Comparison of ENCODE assay signal across 24 cellular contexts in the genomic region with DNA sequence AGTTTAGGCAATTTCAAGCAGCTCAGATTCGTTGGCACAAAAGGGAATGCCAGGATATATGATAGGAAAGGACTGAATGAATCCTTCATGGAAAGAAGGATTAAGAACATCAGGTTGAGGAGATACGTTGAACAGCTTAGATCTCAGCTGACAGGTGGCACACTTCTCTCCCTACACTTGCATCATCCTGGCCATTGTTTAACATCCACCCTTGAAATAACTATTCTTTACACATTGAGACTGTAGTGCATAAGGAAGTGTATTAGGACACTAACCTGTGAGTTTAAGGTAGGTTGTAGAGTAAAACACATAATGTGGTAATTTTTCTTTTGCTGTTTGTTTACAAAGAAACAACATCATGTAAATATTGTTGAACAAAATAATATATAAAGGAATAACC.
"Had no signal": no experiment of that assay in that cellular context is flagged by ENCODE, and none has a peak within 500 bp of the region (broad histone marks: within the 10 kb centered on the region; RNA-seq: fewer than 3 reads in every experiment).

No MANE protein-coding gene starts in this region.

- H3K4me3 Mint-ChIP-seq: activated naive CD8-positive, alpha-beta T cell; dendritic cell treated with granulocyte-macrophage colony-stimulating factor and Interleukin-4, amounts not matched to agents 40 ng/mL and 50 ng/mL, for 4 days; immature natural killer cell; naive thymus-derived CD8-positive, alpha-beta T cell; neural progenitor cell; stimulated activated memory B cell treated with anti-CD40 and anti-IgM and Interleukin-4, amounts not matched to agents 10 μg/mL and 1 μg/mL and 100 μg/mL, for 72 hours had no signal

- H3K36me3 ChIP-seq: adrenal gland, ascending aorta, brain microvascular endothelial cell, left lung, neural progenitor cell, transverse colon, vagina had no signal

- H3K27ac ChIP-seq: adrenal gland, ascending aorta, brain microvascular endothelial cell, foreskin keratinocyte, left lung, neural progenitor cell, transverse colon, vagina had no signal

- H3K4me1 ChIP-seq: adrenal gland, ascending aorta, foreskin keratinocyte, left lung, neural progenitor cell, transverse colon, vagina had no signal

- H3K27ac Mint-ChIP-seq: activated naive CD8-positive, alpha-beta T cell; dendritic cell treated with granulocyte-macrophage colony-stimulating factor and Interleukin-4, amounts not matched to agents 40 ng/mL and 50 ng/mL, for 4 days; immature natural killer cell; neural progenitor cell; stimulated activated memory B cell treated with anti-CD40 and anti-IgM and Interleukin-4, amounts not matched to agents 10 μg/mL and 1 μg/mL and 100 μg/mL, for 72 hours had no signal

- H3K4me2 ChIP-seq: neural progenitor cell, smooth muscle cell had no signal

- H3K9me3 ChIP-seq: adrenal gland, ascending aorta, transverse colon, vagina had no signal

- DNase-seq: activated CD4-positive, alpha-beta T cell treated with anti-CD3 and anti-CD28 coated beads, Interleukin-2, amount 50 U/mL, for 1 hour; activated CD4-positive, CD25-positive, alpha-beta regulatory T cell treated with anti-CD3 and anti-CD28 coated beads, Interleukin-2, amount 50 U/mL, for 72 hours; activated gamma-delta T cell treated with Interleukin-2 at 50 U/mL for 16 hours; activated T-cell treated with anti-CD3 and anti-CD28 coated beads, Interleukin-2, amount 50 U/mL, for 1 hour; adrenal gland; brain microvascular endothelial cell; caudate nucleus; effector CD4-positive, alpha-beta T cell; erythroblast; foreskin keratinocyte; immature natural killer cell; left lung; naive thymus-derived CD8-positive, alpha-beta T cell; stimulated activated CD4-positive, alpha-beta T cell treated with anti-CD3 and anti-CD28 coated beads, Interleukin-15, amount 100 ng/mL, for 24 hours; transverse colon had no signal

- H3K4me1 Mint-ChIP-seq: immature natural killer cell, neural progenitor cell had no signal

- H3K27me3 Mint-ChIP-seq: activated naive CD8-positive, alpha-beta T cell; dendritic cell treated with granulocyte-macrophage colony-stimulating factor and Interleukin-4, amounts not matched to agents 40 ng/mL and 50 ng/mL, for 4 days; naive thymus-derived CD8-positive, alpha-beta T cell; stimulated activated memory B cell treated with anti-CD40 and anti-IgM and Interleukin-4, amounts not matched to agents 10 μg/mL and 1 μg/mL and 100 μg/mL, for 72 hours had no signal

- ATAC-seq: foreskin keratinocyte; left lung; naive thymus-derived CD8-positive, alpha-beta T cell; sciatic nerve; stimulated activated memory B cell treated with anti-CD40 and anti-IgM and Interleukin-4, amounts not matched to agents 10 μg/mL and 1 μg/mL and 100 μg/mL, for 72 hours had no signal

- H3K36me3 Mint-ChIP-seq: neural progenitor cell had no signal

- H2AFZ ChIP-seq: neural progenitor cell had no signal

- H3K4me3 ChIP-seq: adrenal gland, ascending aorta, left lung, lung, neural progenitor cell, smooth muscle cell, transverse colon, vagina had no signal
